ENCODE assay signal across 18 cellular contexts in genomic region chr7:106968160-106968559, GRCh38.
DNase-seq lines count a peak whose midpoint lies in the region; ATAC-seq and TF ChIP-seq lines count a peak whose summit lies in the region.
"Had no signal": no experiment of that assay in that cellular context is flagged by ENCODE, and none has a peak within 500 bp of the region (broad histone marks: within the 10 kb centered on the region; RNA-seq: fewer than 3 reads in every experiment).

No MANE protein-coding gene starts in this region.

- H3K27ac ChIP-seq in BLaER1 (no peak overlapping the region), HUES48 (ENCODE audit: low read depth, low read length) (peak overlapping the region; percentile 40), coronary artery (no peak overlapping the region), gastroesophageal sphincter (no peak overlapping the region), RWPE1 (no peak overlapping the region)
- H3K27ac ChIP-seq: 22Rv1, A549 had no signal

- H3K9me3 ChIP-seq in BLaER1 (no peaks in the 10 kb centered on the region), HUES48 (ENCODE audit: control insufficient read depth, insufficient read depth, low read length) (no peaks in the 10 kb centered on the region), gastroesophageal sphincter (no peaks in the 10 kb centered on the region)
- H3K9me3 ChIP-seq: A549 had no signal

- H3K36me3 ChIP-seq in BLaER1 (no peaks in the 10 kb centered on the region), HUES48 (ENCODE audit: control insufficient read depth, insufficient read depth, low read length) (no peaks in the 10 kb centered on the region), gastroesophageal sphincter (no peaks in the 10 kb centered on the region)

- H3K4me2 ChIP-seq in BLaER1, result peak overlapping the region; percentile 22; the same call in 1 of the 2 replicates
- H3K4me2 ChIP-seq: A549 had no signal

- POLR2A ChIA-PET in RWPE1 (lab: Yijun Ruan, JAX; ENCODE audit: low non-redundant PET), result no interaction called here

- no peak for TF ChIP-seq EP300 in gastroesophageal sphincter (IDR thresholded peaks at IDR 0.05)

- no peak for TF ChIP-seq POLR2A in gastroesophageal sphincter (IDR thresholded peaks at IDR 0.05)

- H3K9ac ChIP-seq in BLaER1, result no peak overlapping the region
- H3K9ac ChIP-seq in HUES48 (ENCODE audit: low read depth, low read length), result no peak overlapping the region

- no peak for ATAC-seq in gastroesophageal sphincter
- ATAC-seq: A549, HepG2 had no signal

- H3K27me3 ChIP-seq in BLaER1, result no peaks in the 10 kb centered on the region
- H3K27me3 ChIP-seq in HUES48 (ENCODE audit: control insufficient read depth, insufficient read depth, low read length), result no peaks in the 10 kb centered on the region
- H3K27me3 ChIP-seq in gastroesophageal sphincter, result no peaks in the 10 kb centered on the region

- CTCF ChIA-PET in RWPE1 (lab: Yijun Ruan, JAX), result no interaction called here

- H3K4me1 ChIP-seq in BLaER1, result no peaks in the 10 kb centered on the region
- H3K4me1 ChIP-seq in HUES48 (ENCODE audit: control insufficient read depth, insufficient read depth, low read length), result peaks cover 24% of the 10 kb centered on the region
- no peaks in the 10 kb centered on the region for H3K4me1 ChIP-seq in gastroesophageal sphincter
- H3K4me1 ChIP-seq: A549 had no signal

- H4K20me1 ChIP-seq in BLaER1, result no peaks in the 10 kb centered on the region

- TF ChIP-seq CTCF in coronary artery (IDR thresholded peaks at IDR 0.05) (no peak), gastroesophageal sphincter (IDR thresholded peaks at IDR 0.05) (no peak), RWPE1 (conservative IDR thresholded peaks at IDR 0.05; ENCODE audit: low read depth) (no peak)

- H3K4me3 ChIP-seq in BLaER1 (no peak overlapping the region), HUES48 (ENCODE audit: low read depth, low read length) (no peak overlapping the region), coronary artery (no peak overlapping the region), gastroesophageal sphincter (no peak overlapping the region)
- H3K4me3 ChIP-seq: A549 had no signal

- DNase-seq in coronary artery (ENCODE audit: low spot score) (peak; percentile 5), iPS-NIHi7 (ENCODE audit: extremely low spot score) (peak; percentile 45), NCI-H1417 (lab: John Stamatoyannopoulos, UW) (no peak), COLO829 (ENCODE audit: low spot score) (no peak), RWPE1 (ENCODE audit: low spot score) (no peak)
- DNase-seq: AML-193; Calu3; CD4-positive, alpha-beta memory T cell; DMS79 treated with DMSO at 0.1 percent for 48 hours; GF-D8; GOT3; HCEC 1CT had no signal

- WGBS in gastroesophageal sphincter (ENCODE audit: low coverage in 1 of 2), 2 donors, result 100% methylated on average over 1 of the region's 5 CpGs

Comparison
In these comparisons a context has a peak if more than half of its experiments do, and no peak if none do; other contexts are left out.
1. DNase-seq: peak in coronary artery (single experiment) and iPS-NIHi7 (single experiment); none in NCI-H1417 (0 of 3), COLO829 (single experiment) and RWPE1 (single experiment).